ENCODE assay signal across 18 cellular contexts in the genomic region with DNA sequence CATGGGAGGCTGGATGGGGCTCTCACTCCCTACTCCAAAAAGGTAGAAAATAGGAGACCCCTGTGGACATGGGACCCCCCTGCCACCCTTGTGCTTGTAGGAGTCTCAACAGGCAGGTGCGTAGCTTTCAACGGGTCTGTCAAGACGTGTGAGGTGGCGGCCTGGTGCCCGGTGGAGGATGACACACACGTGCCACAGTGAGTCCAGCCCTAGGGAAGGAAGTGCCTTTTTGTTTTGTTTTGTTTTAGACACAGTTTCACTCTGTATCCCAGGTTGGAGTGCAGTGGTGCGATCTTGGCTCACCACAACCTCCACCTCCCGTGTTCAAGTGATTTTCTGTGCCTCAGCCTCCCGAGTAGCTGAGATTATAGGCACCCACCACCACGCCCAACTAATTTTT. TPM values are rescaled to one million over a fixed set of nuclear protein-coding genes. Genes with fewer than 3 reads are reported as not detected.
DNase-seq lines count a peak whose midpoint lies in the region; ATAC-seq and TF ChIP-seq lines count a peak whose summit lies in the region.
"Had no signal": no experiment of that assay in that cellular context is flagged by ENCODE, and none has a peak within 500 bp of the region (broad histone marks: within the 10 kb centered on the region; RNA-seq: fewer than 3 reads in every experiment).

No MANE protein-coding gene starts in this region.

- peaks cover 16% of the 10 kb centered on the region for H3K36me3 Mint-ChIP-seq in activated naive CD4-positive, alpha-beta T cell treated with anti-CD3 and anti-CD28 coated beads for 36 hours (ENCODE audit: low read depth)
- peaks cover 60% of the 10 kb centered on the region for H3K36me3 Mint-ChIP-seq in T-helper 1 cell treated with Interleukin-12 subunit alpha and Interleukin-12 subunit beta and Interleukin-4 antibody, amounts not matched to agents 30 μg/mL and 1 μg/mL, for 36 hours (ENCODE audit: low read depth)
- H3K36me3 Mint-ChIP-seq in stimulated activated naive B cell treated with anti-CD40 and anti-IgM and Interleukin-4, amounts not matched to agents 10 μg/mL and 1 μg/mL and 100 μg/mL, for 72 hours, result peaks cover 28 to 42% of the 10 kb centered on the region in 2 donors

- H3K4me1 ChIP-seq in effector memory CD4-positive, alpha-beta T cell (ENCODE audit: control insufficient read depth, insufficient read depth, low read length, poor library complexity, severe bottlenecking), result peaks cover 45% of the 10 kb centered on the region
- H3K4me1 ChIP-seq: foreskin keratinocyte, sigmoid colon had no signal

- WGBS in lower leg skin, 2 donors, result 88 to 96% methylated on average over 10 of the region's 10 CpGs

- no peak overlapping the region for H3K4me3 Mint-ChIP-seq in activated naive CD4-positive, alpha-beta T cell treated with anti-CD3 and anti-CD28 coated beads for 36 hours
- no peak overlapping the region for H3K4me3 Mint-ChIP-seq in T-helper 1 cell treated with Interleukin-12 subunit alpha and Interleukin-12 subunit beta and Interleukin-4 antibody, amounts not matched to agents 30 μg/mL and 1 μg/mL, for 36 hours
- H3K4me3 Mint-ChIP-seq in stimulated activated naive B cell treated with anti-CD40 and anti-IgM and Interleukin-4, amounts not matched to agents 10 μg/mL and 1 μg/mL and 100 μg/mL, for 72 hours, result no peak overlapping the region
- H3K4me3 Mint-ChIP-seq: GM23338 had no signal

- no peak for DNase-seq in activated naive CD4-positive, alpha-beta T cell treated with anti-CD3 and anti-CD28 coated beads for 36 hours
- DNase-seq in activated naive CD4-positive, alpha-beta T cell treated with Interleukin-2 at 50 U/mL for 16 hours, result no peak
- no peak for DNase-seq in effector memory CD4-positive, alpha-beta T cell
- DNase-seq in stimulated activated naive B cell treated with anti-CD40 and anti-IgM and Interleukin-4, amounts not matched to agents 10 μg/mL and 1 μg/mL and 100 μg/mL, for 72 hours, result no peak
- DNase-seq in lower leg skin (ENCODE audit: low spot score in 2 of 2), result no peak
- DNase-seq: activated CD4-positive, CD25-positive, alpha-beta regulatory T cell; COR-L47; cortex of kidney; foreskin keratinocyte; left cardiac atrium; NCI-H510A treated with DMSO at 0.1 percent for 48 hours; occipital lobe; SHP77; sigmoid colon had no signal

- no peaks in the 10 kb centered on the region for H3K27me3 ChIP-seq in effector memory CD4-positive, alpha-beta T cell (replicated peaks; ENCODE audit: control insufficient read depth, insufficient read depth, low read length, poor library complexity, severe bottlenecking)
- H3K27me3 ChIP-seq: foreskin keratinocyte, sigmoid colon had no signal

- peak; percentile 70 to 77 for ATAC-seq in stimulated activated naive B cell treated with anti-CD40 and anti-IgM and Interleukin-4, amounts not matched to agents 10 μg/mL and 1 μg/mL and 100 μg/mL, for 72 hours (replicated peaks)
- ATAC-seq in GM21529 (IDR thresholded peaks at IDR 0.05; ENCODE audit: unreplicated experiment), result no peak
- ATAC-seq in GM21381 (IDR thresholded peaks at IDR 0.05; ENCODE audit: unreplicated experiment), result no peak
- ATAC-seq: foreskin keratinocyte, left cardiac atrium had no signal

- peak overlapping the region; percentile 62 for H3K27ac Mint-ChIP-seq in activated naive CD4-positive, alpha-beta T cell treated with anti-CD3 and anti-CD28 coated beads for 36 hours
- peak overlapping the region; percentile 98 for H3K27ac Mint-ChIP-seq in T-helper 1 cell treated with Interleukin-12 subunit alpha and Interleukin-12 subunit beta and Interleukin-4 antibody, amounts not matched to agents 30 μg/mL and 1 μg/mL, for 36 hours
- H3K27ac Mint-ChIP-seq in stimulated activated naive B cell treated with anti-CD40 and anti-IgM and Interleukin-4, amounts not matched to agents 10 μg/mL and 1 μg/mL and 100 μg/mL, for 72 hours, result no peak overlapping the region
- H3K27ac Mint-ChIP-seq: GM23338 had no signal

- H3K9me3 ChIP-seq in effector memory CD4-positive, alpha-beta T cell (ENCODE audit: control insufficient read depth, low read length), result no peaks in the 10 kb centered on the region
- H3K9me3 ChIP-seq: sigmoid colon had no signal

- CTCF ChIA-PET in activated naive CD4-positive, alpha-beta T cell treated with anti-CD3 and anti-CD28 coated beads for 36 hours (lab: Charles Lee), result interaction anchor here (0.8 to 1.2 kb wide), 3 partner anchors 9 to 163 kb away, joined by 3 to 5 read pairs (median 3); no protein-coding TSS in a partner anchor

- no peak for TF ChIP-seq POLR2A in lower leg skin (IDR thresholded peaks at IDR 0.05)

- no peak overlapping the region for H3K4me3 ChIP-seq in effector memory CD4-positive, alpha-beta T cell (ENCODE audit: insufficient read depth, low read depth, low read length, poor library complexity, severe bottlenecking)
- H3K4me3 ChIP-seq in lower leg skin (ENCODE audit: low read depth, poor library complexity, severe bottlenecking), result no peak overlapping the region
- H3K4me3 ChIP-seq: GM23338, sigmoid colon had no signal

- no peaks in the 10 kb centered on the region for H3K27me3 Mint-ChIP-seq in activated naive CD4-positive, alpha-beta T cell treated with anti-CD3 and anti-CD28 coated beads for 36 hours (ENCODE audit: low read depth)
- H3K27me3 Mint-ChIP-seq in T-helper 1 cell treated with Interleukin-12 subunit alpha and Interleukin-12 subunit beta and Interleukin-4 antibody, amounts not matched to agents 30 μg/mL and 1 μg/mL, for 36 hours (ENCODE audit: low read depth), result no peaks in the 10 kb centered on the region
- no peaks in the 10 kb centered on the region for H3K27me3 Mint-ChIP-seq in stimulated activated naive B cell treated with anti-CD40 and anti-IgM and Interleukin-4, amounts not matched to agents 10 μg/mL and 1 μg/mL and 100 μg/mL, for 72 hours

- H3K9me3 Mint-ChIP-seq in activated naive CD4-positive, alpha-beta T cell treated with anti-CD3 and anti-CD28 coated beads for 36 hours, result no peaks in the 10 kb centered on the region
- no peaks in the 10 kb centered on the region for H3K9me3 Mint-ChIP-seq in T-helper 1 cell treated with Interleukin-12 subunit alpha and Interleukin-12 subunit beta and Interleukin-4 antibody, amounts not matched to agents 30 μg/mL and 1 μg/mL, for 36 hours
- H3K9me3 Mint-ChIP-seq in stimulated activated naive B cell treated with anti-CD40 and anti-IgM and Interleukin-4, amounts not matched to agents 10 μg/mL and 1 μg/mL and 100 μg/mL, for 72 hours, result peaks cover 0 to 2% of the 10 kb centered on the region in 2 donors
- H3K9me3 Mint-ChIP-seq: GM23338 had no signal

- H3K27ac ChIP-seq in effector memory CD4-positive, alpha-beta T cell (ENCODE audit: insufficient read depth, low read length, poor library complexity, severe bottlenecking), result peak overlapping the region; percentile 50
- H3K27ac ChIP-seq: foreskin keratinocyte, sigmoid colon had no signal

- TF ChIP-seq CTCF in lower leg skin (IDR thresholded peaks at IDR 0.05), result no peak

- peaks cover 42% of the 10 kb centered on the region for H3K4me1 Mint-ChIP-seq in activated naive CD4-positive, alpha-beta T cell treated with anti-CD3 and anti-CD28 coated beads for 36 hours (ENCODE audit: low read depth)
- peaks cover 41% of the 10 kb centered on the region for H3K4me1 Mint-ChIP-seq in T-helper 1 cell treated with Interleukin-12 subunit alpha and Interleukin-12 subunit beta and Interleukin-4 antibody, amounts not matched to agents 30 μg/mL and 1 μg/mL, for 36 hours (ENCODE audit: low read depth)
- H3K4me1 Mint-ChIP-seq in stimulated activated naive B cell treated with anti-CD40 and anti-IgM and Interleukin-4, amounts not matched to agents 10 μg/mL and 1 μg/mL and 100 μg/mL, for 72 hours, result peaks cover 10 to 17% of the 10 kb centered on the region in 2 donors
- H3K4me1 Mint-ChIP-seq: GM23338 had no signal

- intact Hi-C loops in activated naive CD4-positive, alpha-beta T cell treated with anti-CD3 and anti-CD28 coated beads for 36 hours (cut with micrococcal nuclease), result loop anchor here (1.0 to 5.0 kb wide), 4 partner anchors 9 to 163 kb away; a partner anchor contains a TSS
- intact Hi-C loops in lower leg skin (cut with DNase I; ENCODE audit: low total_unique reads), result no loop called here

- H3K36me3 ChIP-seq in effector memory CD4-positive, alpha-beta T cell (ENCODE audit: control insufficient read depth, insufficient read depth, low read length), result peaks cover 10% of the 10 kb centered on the region

RNA-seq across cellular contexts. Expression of a gene that starts 12.9 kb away (rescaled TPM):
- 10 to 100 TPM; 14.2 to 18.0 TPM for total RNA-seq in activated naive CD4-positive, alpha-beta T cell treated with anti-CD3 and anti-CD28 coated beads for 36 hours
- 10 to 100 TPM; 19.4 to 38.0 (median 24.2) TPM for total RNA-seq in lower leg skin

Comparison
In these comparisons a context has a peak if more than half of its experiments do, and no peak if none do; other contexts are left out.
1. ATAC-seq: peak in stimulated activated naive B cell treated with anti-CD40 and anti-IgM and Interleukin-4, amounts not matched to agents 10 μg/mL and 1 μg/mL and 100 μg/mL, for 72 hours (2 of 2); none in GM21529 (single experiment) and GM21381 (single experiment).